ENCODE assay signal across 8 cellular contexts in genomic region chr5:97231025-97231636, GRCh38. TPM values are rescaled to one million over a fixed set of nuclear protein-coding genes. Genes with fewer than 3 reads are reported as not detected.
DNase-seq lines count a peak whose midpoint lies in the region; ATAC-seq and TF ChIP-seq lines count a peak whose summit lies in the region.

No MANE protein-coding gene starts in this region.

- no peak overlapping the region for H3K27ac ChIP-seq in SU-DHL-6 (ENCODE audit: low read depth, low read length)

- H3K4me2 ChIP-seq in SU-DHL-6 (ENCODE audit: low read depth, low read length, poor library complexity, severe bottlenecking) = no peak overlapping the region

- TF ChIP-seq POLR2A in GM18505 (IDR thresholded peaks at IDR 0.05; ENCODE audit: borderline replicate concordance, extremely low read depth, insufficient read depth, insufficient read length) = no peak
- no peak for TF ChIP-seq POLR2A in erythroblast (IDR thresholded peaks at IDR 0.05; ENCODE audit: low read length)

- H3K9me3 ChIP-seq in SU-DHL-6 (ENCODE audit: insufficient read depth, low read length) = no peaks in the 10 kb centered on the region

- H3K9ac ChIP-seq in SU-DHL-6 (ENCODE audit: low read length) = no peak overlapping the region

- H3K36me3 ChIP-seq in SU-DHL-6 (ENCODE audit: low read length) = no peaks in the 10 kb centered on the region

- no peak overlapping the region for H2AFZ ChIP-seq in SU-DHL-6 (ENCODE audit: low read depth, low read length, severe bottlenecking)

- H3K9me2 ChIP-seq in SU-DHL-6 (replicated peaks; ENCODE audit: insufficient read depth, low read length) = no peaks in the 10 kb centered on the region

- no peaks in the 10 kb centered on the region for H3K27me3 ChIP-seq in SU-DHL-6 (ENCODE audit: low read length)

- no peaks in the 10 kb centered on the region for H3F3A ChIP-seq in SU-DHL-6 (ENCODE audit: insufficient read depth)

- DNase-seq in CD1c-positive myeloid dendritic cell (ENCODE audit: extremely low spot score) = peak; percentile 68
- peak; percentile 13 for DNase-seq in NCI-H1436 treated with DMSO at 0.1 percent for 48 hours (lab: John Stamatoyannopoulos, UW)
- peak; percentile 55 to 74 for DNase-seq in erythroblast (lab: John Stamatoyannopoulos, UW)
- DNase-seq in myocyte (ENCODE audit: low read depth) = peak; percentile 84
- no peak for DNase-seq in T1000 (lab: John Stamatoyannopoulos, UW)

- H3K4me3 ChIP-seq in SU-DHL-6 (ENCODE audit: insufficient read depth, low read length, poor library complexity, severe bottlenecking) = no peak overlapping the region

- H4K20me1 ChIP-seq in SU-DHL-6 (ENCODE audit: low read depth, low read length) = no peaks in the 10 kb centered on the region

- no peaks in the 10 kb centered on the region for H3K79me2 ChIP-seq in SU-DHL-6 (ENCODE audit: insufficient read depth, low read length)

- ATAC-seq in GM18505 (IDR thresholded peaks at IDR 0.05; ENCODE audit: unreplicated experiment) = peak; percentile 95
- ATAC-seq in HG02885 (IDR thresholded peaks at IDR 0.05; ENCODE audit: poor library complexity, unreplicated experiment) = peak; percentile 95

- TF ChIP-seq CTCF in SU-DHL-6 (IDR thresholded peaks at IDR 0.05; ENCODE audit: insufficient read depth, low read length, poor library complexity, severe bottlenecking) = peak; percentile 77

RNA-seq across cellular contexts. Expression of gene RIOK2, which starts 48.1 kb away (rescaled TPM):
- total RNA-seq in myocyte = 19.3 and 30.1 TPM in 2 replicates
- 18.8 TPM for polyA plus RNA-seq in myocyte (2012)
